ENCODE assay signal across 1 cellular context in the genomic region with DNA sequence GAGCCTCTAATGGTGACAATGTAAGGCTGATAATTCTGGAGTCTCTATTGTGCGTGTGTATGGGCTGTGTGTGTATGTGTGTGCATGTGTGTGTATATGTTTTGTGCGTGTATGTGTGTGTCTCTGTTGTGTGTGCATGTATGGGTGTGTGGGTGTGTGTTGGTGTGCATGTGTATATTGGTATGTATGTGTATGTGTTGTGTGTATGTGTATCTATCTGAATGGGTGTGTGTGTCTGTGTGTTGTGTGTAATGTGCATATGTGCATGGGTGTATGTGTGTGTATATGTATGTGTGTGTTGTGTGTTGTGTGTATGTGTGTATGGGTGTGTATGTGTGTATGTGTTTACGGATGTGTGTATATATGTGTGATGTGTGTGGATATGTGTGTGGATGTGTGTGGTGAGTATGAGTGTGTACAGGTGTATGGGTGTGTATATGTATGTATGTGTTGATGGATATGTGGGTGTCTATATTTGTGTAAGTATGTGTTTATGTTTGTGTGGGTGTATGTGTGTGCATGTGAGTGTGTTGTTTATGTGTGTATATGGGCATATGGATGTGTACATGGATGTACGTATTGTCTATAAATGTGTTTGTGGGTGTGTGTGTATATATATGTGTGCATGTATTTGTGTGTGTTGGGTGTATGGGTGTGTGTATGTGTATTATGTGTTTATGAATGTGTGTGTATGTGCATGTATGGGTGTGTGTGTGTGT.
TF ChIP-seq lines count a peak whose summit lies in the region.

No MANE protein-coding gene starts in this region.

TF ChIP-seq in HEK293, 187 proteins besides CTCF, POLR2A, EP300 and RAD21 (continued from another document and continues in another):
- TF ChIP-seq, protein P1, sequence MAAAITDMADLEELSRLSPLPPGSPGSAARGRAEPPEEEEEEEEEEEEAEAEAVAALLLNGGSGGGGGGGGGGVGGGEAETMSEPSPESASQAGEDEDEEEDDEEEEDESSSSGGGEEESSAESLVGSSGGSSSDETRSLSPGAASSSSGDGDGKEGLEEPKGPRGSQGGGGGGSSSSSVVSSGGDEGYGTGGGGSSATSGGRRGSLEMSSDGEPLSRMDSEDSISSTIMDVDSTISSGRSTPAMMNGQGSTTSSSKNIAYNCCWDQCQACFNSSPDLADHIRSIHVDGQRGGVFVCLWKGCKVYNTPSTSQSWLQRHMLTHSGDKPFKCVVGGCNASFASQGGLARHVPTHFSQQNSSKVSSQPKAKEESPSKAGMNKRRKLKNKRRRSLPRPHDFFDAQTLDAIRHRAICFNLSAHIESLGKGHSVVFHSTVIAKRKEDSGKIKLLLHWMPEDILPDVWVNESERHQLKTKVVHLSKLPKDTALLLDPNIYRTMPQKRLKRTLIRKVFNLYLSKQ (tag by site-specific recombination; IDR thresholded peaks at IDR 0.05; ENCODE audit: borderline replicate concordance) = no peak
- no peak for TF ChIP-seq KLF1 (tag by site-specific recombination; IDR thresholded peaks at IDR 0.05)
- TF ChIP-seq ZNF266 (tag by site-specific recombination; IDR thresholded peaks at IDR 0.05; ENCODE audit: low read depth) = peak; percentile 47
- TF ChIP-seq ZFP37 (tag by site-specific recombination; IDR thresholded peaks at IDR 0.05) = no peak
- 0 out of 2 replicates have a peak, but pooled peaks have one; percentile 8 for TF ChIP-seq ZNF23 (tag by site-specific recombination; IDR thresholded peaks at IDR 0.05; ENCODE audit: borderline replicate concordance)
- TF ChIP-seq, protein P2, sequence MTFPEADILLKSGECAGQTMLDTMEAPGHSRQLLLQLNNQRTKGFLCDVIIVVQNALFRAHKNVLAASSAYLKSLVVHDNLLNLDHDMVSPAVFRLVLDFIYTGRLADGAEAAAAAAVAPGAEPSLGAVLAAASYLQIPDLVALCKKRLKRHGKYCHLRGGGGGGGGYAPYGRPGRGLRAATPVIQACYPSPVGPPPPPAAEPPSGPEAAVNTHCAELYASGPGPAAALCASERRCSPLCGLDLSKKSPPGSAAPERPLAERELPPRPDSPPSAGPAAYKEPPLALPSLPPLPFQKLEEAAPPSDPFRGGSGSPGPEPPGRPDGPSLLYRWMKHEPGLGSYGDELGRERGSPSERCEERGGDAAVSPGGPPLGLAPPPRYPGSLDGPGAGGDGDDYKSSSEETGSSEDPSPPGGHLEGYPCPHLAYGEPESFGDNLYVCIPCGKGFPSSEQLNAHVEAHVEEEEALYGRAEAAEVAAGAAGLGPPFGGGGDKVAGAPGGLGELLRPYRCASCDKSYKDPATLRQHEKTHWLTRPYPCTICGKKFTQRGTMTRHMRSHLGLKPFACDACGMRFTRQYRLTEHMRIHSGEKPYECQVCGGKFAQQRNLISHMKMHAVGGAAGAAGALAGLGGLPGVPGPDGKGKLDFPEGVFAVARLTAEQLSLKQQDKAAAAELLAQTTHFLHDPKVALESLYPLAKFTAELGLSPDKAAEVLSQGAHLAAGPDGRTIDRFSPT (tag by site-specific recombination; IDR thresholded peaks at IDR 0.05) = no peak
- TF ChIP-seq ZNF785 (tag by site-specific recombination; IDR thresholded peaks at IDR 0.05) = 0 out of 2 replicates have a peak, but pooled peaks have one; percentile 16
- no peak for TF ChIP-seq ZNF112 (tag by site-specific recombination; IDR thresholded peaks at IDR 0.05)
- no peak; the same call in 1 of the 2 replicates for TF ChIP-seq ZNF133 (tag by site-specific recombination; IDR thresholded peaks at IDR 0.05)
- TF ChIP-seq ZBTB17 (tag by site-specific recombination; IDR thresholded peaks at IDR 0.05) = no peak
- TF ChIP-seq ZSCAN30 (tag by site-specific recombination; IDR thresholded peaks at IDR 0.05) = no peak
- TF ChIP-seq, protein P3, sequence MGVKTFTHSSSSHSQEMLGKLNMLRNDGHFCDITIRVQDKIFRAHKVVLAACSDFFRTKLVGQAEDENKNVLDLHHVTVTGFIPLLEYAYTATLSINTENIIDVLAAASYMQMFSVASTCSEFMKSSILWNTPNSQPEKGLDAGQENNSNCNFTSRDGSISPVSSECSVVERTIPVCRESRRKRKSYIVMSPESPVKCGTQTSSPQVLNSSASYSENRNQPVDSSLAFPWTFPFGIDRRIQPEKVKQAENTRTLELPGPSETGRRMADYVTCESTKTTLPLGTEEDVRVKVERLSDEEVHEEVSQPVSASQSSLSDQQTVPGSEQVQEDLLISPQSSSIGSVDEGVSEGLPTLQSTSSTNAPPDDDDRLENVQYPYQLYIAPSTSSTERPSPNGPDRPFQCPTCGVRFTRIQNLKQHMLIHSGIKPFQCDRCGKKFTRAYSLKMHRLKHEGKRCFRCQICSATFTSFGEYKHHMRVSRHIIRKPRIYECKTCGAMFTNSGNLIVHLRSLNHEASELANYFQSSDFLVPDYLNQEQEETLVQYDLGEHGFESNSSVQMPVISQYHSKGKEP (tag by site-specific recombination; IDR thresholded peaks at IDR 0.05) = no peak
- TF ChIP-seq ZNF184 (tag by site-specific recombination; IDR thresholded peaks at IDR 0.05) = no peak
- TF ChIP-seq FEZF1 (tag by site-specific recombination; IDR thresholded peaks at IDR 0.05) = no peak
- TF ChIP-seq ZBTB48 (tag by site-specific recombination; IDR thresholded peaks at IDR 0.05) = no peak
- TF ChIP-seq ZNF473 (tag by site-specific recombination; IDR thresholded peaks at IDR 0.05) = peak; percentile 56; the same call in 1 of the 2 replicates
- TF ChIP-seq ZIC2 (tag by site-specific recombination; IDR thresholded peaks at IDR 0.05) = 0 out of 2 replicates have a peak, but pooled peaks have one; percentile 14
- peak; percentile 82 for TF ChIP-seq ZNF114 (tag by site-specific recombination; IDR thresholded peaks at IDR 0.05)
- TF ChIP-seq ZNF600 (tag by site-specific recombination; IDR thresholded peaks at IDR 0.05) = no peak
- no peak for TF ChIP-seq ZNF629 (tag by site-specific recombination; IDR thresholded peaks at IDR 0.05)
- no peak for TF ChIP-seq GLI4 (tag by site-specific recombination; IDR thresholded peaks at IDR 0.05)
- TF ChIP-seq ZNF274 (IDR thresholded peaks at IDR 0.05; ENCODE audit: low read length) = no peak
- TF ChIP-seq ZNF274 (tag by site-specific recombination; IDR thresholded peaks at IDR 0.05; ENCODE audit: borderline replicate concordance) = peak; percentile 77; the same call in 1 of the 2 replicates
- TF ChIP-seq ZNF155 (tag by site-specific recombination; IDR thresholded peaks at IDR 0.05) = no peak
- peak; percentile 73 for TF ChIP-seq ZFHX2 (tag by site-specific recombination; conservative IDR thresholded peaks at IDR 0.05)
- TF ChIP-seq, protein P4, sequence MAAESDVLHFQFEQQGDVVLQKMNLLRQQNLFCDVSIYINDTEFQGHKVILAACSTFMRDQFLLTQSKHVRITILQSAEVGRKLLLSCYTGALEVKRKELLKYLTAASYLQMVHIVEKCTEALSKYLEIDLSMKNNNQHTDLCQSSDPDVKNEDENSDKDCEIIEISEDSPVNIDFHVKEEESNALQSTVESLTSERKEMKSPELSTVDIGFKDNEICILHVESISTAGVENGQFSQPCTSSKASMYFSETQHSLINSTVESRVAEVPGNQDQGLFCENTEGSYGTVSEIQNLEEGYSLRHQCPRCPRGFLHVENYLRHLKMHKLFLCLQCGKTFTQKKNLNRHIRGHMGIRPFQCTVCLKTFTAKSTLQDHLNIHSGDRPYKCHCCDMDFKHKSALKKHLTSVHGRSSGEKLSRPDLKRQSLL (tag by site-specific recombination; IDR thresholded peaks at IDR 0.05) = no peak
- TF ChIP-seq, protein P5, sequence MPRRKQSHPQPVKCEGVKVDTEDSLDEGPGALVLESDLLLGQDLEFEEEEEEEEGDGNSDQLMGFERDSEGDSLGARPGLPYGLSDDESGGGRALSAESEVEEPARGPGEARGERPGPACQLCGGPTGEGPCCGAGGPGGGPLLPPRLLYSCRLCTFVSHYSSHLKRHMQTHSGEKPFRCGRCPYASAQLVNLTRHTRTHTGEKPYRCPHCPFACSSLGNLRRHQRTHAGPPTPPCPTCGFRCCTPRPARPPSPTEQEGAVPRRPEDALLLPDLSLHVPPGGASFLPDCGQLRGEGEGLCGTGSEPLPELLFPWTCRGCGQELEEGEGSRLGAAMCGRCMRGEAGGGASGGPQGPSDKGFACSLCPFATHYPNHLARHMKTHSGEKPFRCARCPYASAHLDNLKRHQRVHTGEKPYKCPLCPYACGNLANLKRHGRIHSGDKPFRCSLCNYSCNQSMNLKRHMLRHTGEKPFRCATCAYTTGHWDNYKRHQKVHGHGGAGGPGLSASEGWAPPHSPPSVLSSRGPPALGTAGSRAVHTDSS (tag by site-specific recombination; IDR thresholded peaks at IDR 0.05) = no peak
- TF ChIP-seq ZNF121 (tag by site-specific recombination; IDR thresholded peaks at IDR 0.05) = no peak
- no peak for TF ChIP-seq SP2 (tag by site-specific recombination; IDR thresholded peaks at IDR 0.05)
- TF ChIP-seq, protein P6, sequence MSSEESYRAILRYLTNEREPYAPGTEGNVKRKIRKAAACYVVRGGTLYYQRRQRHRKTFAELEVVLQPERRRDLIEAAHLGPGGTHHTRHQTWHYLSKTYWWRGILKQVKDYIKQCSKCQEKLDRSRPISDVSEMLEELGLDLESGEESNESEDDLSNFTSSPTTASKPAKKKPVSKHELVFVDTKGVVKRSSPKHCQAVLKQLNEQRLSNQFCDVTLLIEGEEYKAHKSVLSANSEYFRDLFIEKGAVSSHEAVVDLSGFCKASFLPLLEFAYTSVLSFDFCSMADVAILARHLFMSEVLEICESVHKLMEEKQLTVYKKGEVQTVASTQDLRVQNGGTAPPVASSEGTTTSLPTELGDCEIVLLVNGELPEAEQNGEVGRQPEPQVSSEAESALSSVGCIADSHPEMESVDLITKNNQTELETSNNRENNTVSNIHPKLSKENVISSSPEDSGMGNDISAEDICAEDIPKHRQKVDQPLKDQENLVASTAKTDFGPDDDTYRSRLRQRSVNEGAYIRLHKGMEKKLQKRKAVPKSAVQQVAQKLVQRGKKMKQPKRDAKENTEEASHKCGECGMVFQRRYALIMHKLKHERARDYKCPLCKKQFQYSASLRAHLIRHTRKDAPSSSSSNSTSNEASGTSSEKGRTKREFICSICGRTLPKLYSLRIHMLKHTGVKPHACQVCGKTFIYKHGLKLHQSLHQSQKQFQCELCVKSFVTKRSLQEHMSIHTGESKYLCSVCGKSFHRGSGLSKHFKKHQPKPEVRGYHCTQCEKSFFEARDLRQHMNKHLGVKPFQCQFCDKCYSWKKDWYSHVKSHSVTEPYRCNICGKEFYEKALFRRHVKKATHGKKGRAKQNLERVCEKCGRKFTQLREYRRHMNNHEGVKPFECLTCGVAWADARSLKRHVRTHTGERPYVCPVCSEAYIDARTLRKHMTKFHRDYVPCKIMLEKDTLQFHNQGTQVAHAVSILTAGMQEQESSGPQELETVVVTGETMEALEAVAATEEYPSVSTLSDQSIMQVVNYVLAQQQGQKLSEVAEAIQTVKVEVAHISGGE (tag by site-specific recombination; conservative IDR thresholded peaks at IDR 0.05; ENCODE audit: low read depth) = no peak
- no peak for TF ChIP-seq ZNF19 (tag by site-specific recombination; IDR thresholded peaks at IDR 0.05; ENCODE audit: low read depth)
- TF ChIP-seq ZNF623 (tag by site-specific recombination; IDR thresholded peaks at IDR 0.05) = no peak
- TF ChIP-seq, protein P7, sequence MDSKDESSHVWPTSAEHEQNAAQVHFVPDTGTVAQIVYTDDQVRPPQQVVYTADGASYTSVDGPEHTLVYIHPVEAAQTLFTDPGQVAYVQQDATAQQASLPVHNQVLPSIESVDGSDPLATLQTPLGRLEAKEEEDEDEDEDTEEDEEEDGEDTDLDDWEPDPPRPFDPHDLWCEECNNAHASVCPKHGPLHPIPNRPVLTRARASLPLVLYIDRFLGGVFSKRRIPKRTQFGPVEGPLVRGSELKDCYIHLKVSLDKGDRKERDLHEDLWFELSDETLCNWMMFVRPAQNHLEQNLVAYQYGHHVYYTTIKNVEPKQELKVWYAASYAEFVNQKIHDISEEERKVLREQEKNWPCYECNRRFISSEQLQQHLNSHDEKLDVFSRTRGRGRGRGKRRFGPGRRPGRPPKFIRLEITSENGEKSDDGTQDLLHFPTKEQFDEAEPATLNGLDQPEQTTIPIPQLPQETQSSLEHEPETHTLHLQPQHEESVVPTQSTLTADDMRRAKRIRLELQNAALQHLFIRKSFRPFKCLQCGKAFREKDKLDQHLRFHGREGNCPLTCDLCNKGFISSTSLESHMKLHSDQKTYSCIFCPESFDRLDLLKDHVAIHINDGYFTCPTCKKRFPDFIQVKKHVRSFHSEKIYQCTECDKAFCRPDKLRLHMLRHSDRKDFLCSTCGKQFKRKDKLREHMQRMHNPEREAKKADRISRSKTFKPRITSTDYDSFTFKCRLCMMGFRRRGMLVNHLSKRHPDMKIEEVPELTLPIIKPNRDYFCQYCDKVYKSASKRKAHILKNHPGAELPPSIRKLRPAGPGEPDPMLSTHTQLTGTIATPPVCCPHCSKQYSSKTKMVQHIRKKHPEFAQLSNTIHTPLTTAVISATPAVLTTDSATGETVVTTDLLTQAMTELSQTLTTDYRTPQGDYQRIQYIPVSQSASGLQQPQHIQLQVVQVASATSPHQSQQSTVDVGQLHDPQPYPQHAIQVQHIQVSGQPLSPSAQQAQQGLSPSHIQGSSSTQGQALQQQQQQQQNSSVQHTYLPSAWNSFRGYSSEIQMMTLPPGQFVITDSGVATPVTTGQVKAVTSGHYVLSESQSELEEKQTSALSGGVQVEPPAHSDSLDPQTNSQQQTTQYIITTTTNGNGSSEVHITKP (tag by site-specific recombination; IDR thresholded peaks at IDR 0.05) = no peak
- no peak for TF ChIP-seq ZNF416 (tag by site-specific recombination; IDR thresholded peaks at IDR 0.05)
- TF ChIP-seq ZNF391 (tag by site-specific recombination; IDR thresholded peaks at IDR 0.05; ENCODE audit: borderline replicate concordance, low read depth) = no peak
- TF ChIP-seq HOXD13 (CRISPR knock-in tag; IDR thresholded peaks at IDR 0.05; ENCODE audit: borderline replicate concordance) = no peak
- TF ChIP-seq ZNF670 (tag by site-specific recombination; IDR thresholded peaks at IDR 0.05; ENCODE audit: low read depth) = peak; percentile 93; the same call in 1 of the 2 replicates
- no peak for TF ChIP-seq MZF1 (tag by site-specific recombination; IDR thresholded peaks at IDR 0.05; ENCODE audit: borderline replicate concordance)
